ENCODE assay signal across 8 cellular contexts in genomic region chr20:47318596-47319516, GRCh38. TPM values are rescaled to one million over a fixed set of nuclear protein-coding genes. Genes with fewer than 3 reads are reported as not detected.
A peak's percentile ranks its signal among the peaks of the same experiment; 100 is the strongest.
DNase-seq lines count a peak whose midpoint lies in the region; ATAC-seq and TF ChIP-seq lines count a peak whose summit lies in the region.

No MANE protein-coding gene starts in this region.

- POLR2A ChIA-PET in PC-3 (lab: Charles Lee; ENCODE audit: unreplicated experiment) = interaction anchor here (0.6 kb wide), 1 partner anchor 11 kb away, joined by 3 read pairs; no protein-coding TSS in a partner anchor

- peaks cover 67% of the 10 kb centered on the region for H3K79me2 ChIP-seq in GM23338 (replicated peaks; ENCODE audit: insufficient read depth)
- H3K79me2 ChIP-seq in PC-3 (ENCODE audit: low read length) = peaks cover 85% of the 10 kb centered on the region

- ATAC-seq in GM23338 (peak; percentile 29), PC-3 (peak; percentile 49), HG02840 (IDR thresholded peaks at IDR 0.05; ENCODE audit: low FRiP score, unreplicated experiment) (no peak), GM18498 (IDR thresholded peaks at IDR 0.05; ENCODE audit: unreplicated experiment) (no peak)

- H3K9me3 Mint-ChIP-seq in GM23338 = no peaks in the 10 kb centered on the region

- no peaks in the 10 kb centered on the region for H3K27me3 ChIP-seq in GM23338 (ENCODE audit: insufficient read depth)
- no peaks in the 10 kb centered on the region for H3K27me3 ChIP-seq in PC-3 (ENCODE audit: low read length)

- peak overlapping the region; percentile 65 for H3K4me3 Mint-ChIP-seq in GM23338

- H3K27me3 Mint-ChIP-seq in GM23338 (ENCODE audit: insufficient read depth, low read depth, poor library complexity) = peaks cover 52% of the 10 kb centered on the region

- CTCF ChIA-PET in PC-3 (lab: Charles Lee) = interaction anchor here (1.4 kb wide), 1 partner anchor 65 kb away, joined by 6 read pairs; no protein-coding TSS in a partner anchor

- peak overlapping the region; percentile 76 for H3K9ac ChIP-seq in PC-3 (ENCODE audit: low read length)

- H4K20me1 ChIP-seq in GM23338 (replicated peaks; ENCODE audit: insufficient read depth) (no peaks in the 10 kb centered on the region), PC-3 (ENCODE audit: low read length) (no peaks in the 10 kb centered on the region)

- peak overlapping the region; percentile 49 for H3K4me3 ChIP-seq in GM23338
- peak overlapping the region; percentile 19; the same call in 1 of the 2 replicates for H3K4me3 ChIP-seq in PC-3 (ENCODE audit: low read length)
- peak overlapping the region; percentile 5 for H3K4me3 ChIP-seq in skeletal muscle cell (ENCODE audit: low read depth, low read length)

- peak overlapping the region; percentile 100 for H3K27ac ChIP-seq in GM23338 (ENCODE audit: low read depth)
- H3K27ac ChIP-seq in PC-3 (ENCODE audit: low read length) = peak overlapping the region; percentile 95
- H3K27ac ChIP-seq in caudate nucleus (ENCODE audit: low read depth, low read length) = peak overlapping the region; percentile 98

- TSS peak; percentile 60 for BruUV-seq in PC-3 (replicated peaks; lab: Mats Ljungman, UMichigan)

- no peaks in the 10 kb centered on the region for H3K36me3 ChIP-seq in GM23338 (ENCODE audit: insufficient read depth)
- H3K36me3 ChIP-seq in PC-3 (ENCODE audit: low read depth, low read length) = no peaks in the 10 kb centered on the region

- intact Hi-C loops in PC-3 (cut with micrococcal nuclease) = loop anchor here (1.0 kb wide), 2 partner anchors 36 to 40 kb away; no protein-coding TSS in a partner anchor

- H2AFZ ChIP-seq in GM23338 = no peak overlapping the region
- H2AFZ ChIP-seq in PC-3 (ENCODE audit: low read length) = peak overlapping the region; percentile 49

- H3K27ac Mint-ChIP-seq in GM23338 = peak overlapping the region; percentile 100

- TF ChIP-seq CTCF in GM23338 (conservative IDR thresholded peaks at IDR 0.05; ENCODE audit: low read depth in 2 of 2) = no peak
- no peak for TF ChIP-seq CTCF in PC-3 (conservative IDR thresholded peaks at IDR 0.05; ENCODE audit: low read depth, low read length)

- peak; percentile 83 for DNase-seq in GM23338 (ENCODE audit: low spot score)
- DNase-seq in PC-3 = peak; percentile 67
- peak in 50 of 61 donors; percentile 21 to 87 (median 56) for DNase-seq in caudate nucleus (lab: John Stamatoyannopoulos, UW)
- peak; percentile 65 for DNase-seq in iris pigment epithelial cell (ENCODE audit: low read depth)
- peak; percentile 72 for DNase-seq in skeletal muscle cell (ENCODE audit: low read depth)
- DNase-seq in NCI-H146 (lab: John Stamatoyannopoulos, UW) = no peak

- H3K9me3 ChIP-seq in PC-3 (ENCODE audit: low read length) = no peaks in the 10 kb centered on the region

- H3K4me1 ChIP-seq in GM23338 (ENCODE audit: insufficient read depth) (peaks cover 77% of the 10 kb centered on the region), PC-3 (ENCODE audit: insufficient read depth, low read length) (peaks cover 70% of the 10 kb centered on the region)

- H3K4me2 ChIP-seq in GM23338 (peak overlapping the region; percentile 69), PC-3 (ENCODE audit: low read length) (peak overlapping the region; percentile 69)

- peaks cover 90% of the 10 kb centered on the region for H3K4me1 Mint-ChIP-seq in GM23338

- H3F3A ChIP-seq in GM23338 (replicated peaks; ENCODE audit: low read depth) (peaks cover 57% of the 10 kb centered on the region), PC-3 (ENCODE audit: low read length, unreplicated experiment) (peaks cover 15% of the 10 kb centered on the region)

- peaks cover 36% of the 10 kb centered on the region for H3K36me3 Mint-ChIP-seq in GM23338 (ENCODE audit: low read depth)

- H3K9me2 ChIP-seq in GM23338 (ENCODE audit: insufficient read depth) (no peaks in the 10 kb centered on the region), PC-3 (replicated peaks; ENCODE audit: low read length) (no peaks in the 10 kb centered on the region)

TF ChIP-seq in GM23338, 12 proteins besides CTCF, POLR2A, EP300 and RAD21:
- TF ChIP-seq NANOG (IDR thresholded peaks at IDR 0.05; ENCODE audit: borderline replicate concordance) (no peak), POLR2AphosphoS5 (IDR thresholded peaks at IDR 0.05; ENCODE audit: low read depth) (peak; percentile 7; the same call in 1 of the 2 replicates), JUNB (IDR thresholded peaks at IDR 0.05; ENCODE audit: unreplicated experiment) (no peak)

RNA-seq across cellular contexts. Expression of gene ZMYND8, which starts 37.6 kb away (rescaled TPM):
- total RNA-seq in GM23338 (2014; rRNA removed; shearing (Covaris generic)) = 64.2 and 70.9 TPM in 2 replicates
- 122 and 128 TPM in 2 replicates for polyA plus RNA-seq in GM23338 (2016; fragmentation: Nextera tagmentation; extraction: Ambion mirVana)
- total RNA-seq in PC-3 (2014; rRNA removed) = 11.6 and 12.8 TPM in 2 replicates

Comparison
In these comparisons a context has a peak if more than half of its experiments do, and no peak if none do; other contexts are left out.
1. ATAC-seq: peak in GM23338 (single experiment) and PC-3 (single experiment); none in HG02840 (single experiment) and GM18498 (single experiment).
2. Peak in every context shown above with its lines, with median percentiles within 50 percentile points of each other: H3K27ac ChIP-seq and H3K4me3 ChIP-seq.